2 cellular contexts compared by ENCODE assay signal in genomic region chr16:29686740-29687327, GRCh38.
TF ChIP-seq lines count a peak whose summit lies in the region.

No MANE protein-coding gene starts in this region.

TF ChIP-seq in HepG2, 621 proteins besides CTCF, POLR2A, EP300 and RAD21:
- TF ChIP-seq ZNF234 (CRISPR knock-in tag; conservative IDR thresholded peaks at IDR 0.05), result no peak
- TF ChIP-seq RBM22 (optimal IDR thresholded peaks at IDR 0.05; ENCODE audit: low read length), result peak; percentile 55

TF ChIP-seq in H1, 55 proteins besides CTCF, POLR2A, EP300 and RAD21:
- TF ChIP-seq KDM4A (IDR thresholded peaks at IDR 0.05; ENCODE audit: low read depth, low read length, severe bottlenecking) (no peak), MAX (IDR thresholded peaks at IDR 0.05) (no peak), PHF8 (conservative IDR thresholded peaks at IDR 0.05; ENCODE audit: low read depth, low read length) (no peak), SUZ12 (IDR thresholded peaks at IDR 0.05; ENCODE audit: low read length) (no peak), CHD1 (IDR thresholded peaks at IDR 0.05; ENCODE audit: low read depth, low read length) (no peak), BCL11A (IDR thresholded peaks at IDR 0.05; ENCODE audit: low read depth in 2 of 2, low read length in 2 of 2) (no peak), USF2 (IDR thresholded peaks at IDR 0.05; ENCODE audit: low read length) (no peak), SP2 (IDR thresholded peaks at IDR 0.05; ENCODE audit: low read length) (no peak), CHD2 (IDR thresholded peaks at IDR 0.05; ENCODE audit: low read length) (no peak), KDM5A (IDR thresholded peaks at IDR 0.05; ENCODE audit: low read length) (no peak), CBX5 (IDR thresholded peaks at IDR 0.05; ENCODE audit: low read depth, low read length) (no peak), SP1 (IDR thresholded peaks at IDR 0.05; ENCODE audit: low read depth, low read length) (no peak), TAF7 (optimal IDR thresholded peaks at IDR 0.05; ENCODE audit: borderline replicate concordance, low read depth, low read length) (no peak), TAF1 (IDR thresholded peaks at IDR 0.05; ENCODE audit: low read depth, low read length) (no peak), EGR1 (IDR thresholded peaks at IDR 0.05; ENCODE audit: borderline replicate concordance, low read depth, low read length) (no peak), TCF12 (IDR thresholded peaks at IDR 0.05; ENCODE audit: low read depth, low read length) (no peak), E2F6 (IDR thresholded peaks at IDR 0.05) (no peak), ATF2 (IDR thresholded peaks at IDR 0.05; ENCODE audit: low read length) (no peak), BACH1 (IDR thresholded peaks at IDR 0.05; ENCODE audit: low read length) (no peak)
